In genomic region chr2:181164699-181165098, GRCh38 we compare ENCODE assay signal across 10 cellular contexts.
DNase-seq lines count a peak whose midpoint lies in the region; ATAC-seq and TF ChIP-seq lines count a peak whose summit lies in the region.
"Had no signal": no experiment of that assay in that cellular context is flagged by ENCODE, and none has a peak within 500 bp of the region (broad histone marks: within the 10 kb centered on the region; RNA-seq: fewer than 3 reads in every experiment).

No MANE protein-coding gene starts in this region.

- no peak overlapping the region for H2AFZ ChIP-seq in GM23248

- no peak overlapping the region for H3K4me2 ChIP-seq in GM23248 (ENCODE audit: unreplicated experiment)

- H3K4me1 Mint-ChIP-seq in CD4-positive, alpha-beta T cell (ENCODE audit: low read depth): peaks cover 50% of the 10 kb centered on the region
- H3K4me1 Mint-ChIP-seq in T-cell: peaks cover 53 to 54% (median 54%) of the 10 kb centered on the region in 3 donors

- intact Hi-C loops in CD4-positive, alpha-beta T cell (cut with DNase I, micrococcal nuclease): loop anchor here in 1 of 2 experiments (10.0 kb wide), 1 partner anchor 60 kb away; no protein-coding TSS in a partner anchor

- no peaks in the 10 kb centered on the region for H3K27me3 ChIP-seq in CD4-positive, alpha-beta T cell (ENCODE audit: control insufficient read depth, insufficient read depth, low read length)
- H3K27me3 ChIP-seq in GM23248 (replicated peaks; ENCODE audit: insufficient read depth): no peaks in the 10 kb centered on the region

- no peak for TF ChIP-seq CTCF in CD4-positive, alpha-beta T cell (IDR thresholded peaks at IDR 0.05)

- POLR2A ChIA-PET in CD4-positive, alpha-beta T cell (lab: Charles Lee): interaction anchor here (0.6 to 1.8 kb wide), 5 partner anchors 20 to 153 kb away, joined by 3 to 7 read pairs (median 3); no protein-coding TSS in a partner anchor
- POLR2A ChIA-PET in T-cell (lab: Charles Lee): interaction anchor here in 1 of 2 donors (0.6 kb wide), 1 partner anchor 45 kb away, joined by 3 read pairs; no protein-coding TSS in a partner anchor

- H3K36me3 ChIP-seq in GM23248 (ENCODE audit: low read depth): no peaks in the 10 kb centered on the region

- 0 out of 2 replicates have a peak, but pooled peaks cover 5% of the 10 kb centered on the region for H3F3A ChIP-seq in GM23248 (ENCODE audit: insufficient read depth)

- peak overlapping the region; percentile 60 for H3K4me3 Mint-ChIP-seq in CD4-positive, alpha-beta T cell
- H3K4me3 Mint-ChIP-seq in T-cell: peak overlapping the region; percentile 60 to 66 (median 64)

- DNase-seq in CD4-positive, alpha-beta T cell: no peak
- DNase-seq in T-cell (no peak), NCI-H748 (lab: John Stamatoyannopoulos, UW; ENCODE audit: unreplicated experiment) (no peak), DMS53 (lab: John Stamatoyannopoulos, UW) (no peak), SHP77 treated with DMSO at 0.1 percent for 48 hours (lab: John Stamatoyannopoulos, UW) (no peak), GM23248 (no peak)
- DNase-seq: Calu3 had no signal

- CTCF ChIA-PET in CD4-positive, alpha-beta T cell (lab: Charles Lee): interaction anchor here (0.8 to 1.5 kb wide), 2 partner anchors 60 to 293 kb away, joined by 3 to 4 read pairs; partner anchors contain the start of gene ITGA4
- CTCF ChIA-PET in T-cell (lab: Charles Lee): no interaction called here

- H3K79me2 ChIP-seq in GM23248 (ENCODE audit: insufficient read depth): no peaks in the 10 kb centered on the region

- H3K27ac Mint-ChIP-seq in CD4-positive, alpha-beta T cell: peak overlapping the region; percentile 83
- H3K27ac Mint-ChIP-seq in T-cell: peak overlapping the region; percentile 99

- H3K4me1 ChIP-seq in GM23248 (ENCODE audit: insufficient read depth): no peaks in the 10 kb centered on the region

- ATAC-seq in CD4-positive, alpha-beta T cell (ENCODE audit: poor library complexity): no peak
- ATAC-seq in GM18870 (IDR thresholded peaks at IDR 0.05; ENCODE audit: unreplicated experiment) (peak; percentile 47), HG02973 (IDR thresholded peaks at IDR 0.05; ENCODE audit: unreplicated experiment) (peak; percentile 48), T-cell (replicated peaks in 1 of 4) (no peak)

- H3K9me2 ChIP-seq in GM23248 (ENCODE audit: insufficient read depth): no peaks in the 10 kb centered on the region

- H3K4me3 ChIP-seq in GM23248: no peak overlapping the region
- H3K4me3 ChIP-seq: SK-N-MC had no signal

- in situ Hi-C loops in GM23248 (cut with MboI): no loop called here

- peaks cover 6% of the 10 kb centered on the region for H3K9me3 ChIP-seq in CD4-positive, alpha-beta T cell (ENCODE audit: control insufficient read depth, low read length)
- H3K9me3 ChIP-seq in GM23248 (ENCODE audit: low read depth): no peaks in the 10 kb centered on the region

- H3K27ac ChIP-seq in CD4-positive, alpha-beta T cell (ENCODE audit: low read depth, low read length): peak overlapping the region; percentile 51
- no peak overlapping the region for H3K27ac ChIP-seq in GM23248
- H3K27ac ChIP-seq: SK-N-MC had no signal

- H3K9ac ChIP-seq in GM23248: no peak overlapping the region

- no peaks in the 10 kb centered on the region for H4K20me1 ChIP-seq in GM23248 (ENCODE audit: insufficient read depth)

- H3K9me3 Mint-ChIP-seq in CD4-positive, alpha-beta T cell: peaks cover 9% of the 10 kb centered on the region
- H3K9me3 Mint-ChIP-seq in T-cell: peaks cover 8 to 23% (median 14%) of the 10 kb centered on the region in 3 donors

- H3K36me3 Mint-ChIP-seq in CD4-positive, alpha-beta T cell (ENCODE audit: low read depth): peaks cover 38% of the 10 kb centered on the region
- H3K36me3 Mint-ChIP-seq in T-cell: peaks cover 40% of the 10 kb centered on the region

- no peaks in the 10 kb centered on the region for H3K27me3 Mint-ChIP-seq in CD4-positive, alpha-beta T cell
- H3K27me3 Mint-ChIP-seq in T-cell: no peaks in the 10 kb centered on the region

Comparison
In these comparisons a context has a peak if more than half of its experiments do, and no peak if none do; other contexts are left out.
1. ATAC-seq: peak in GM18870 (single experiment) and HG02973 (single experiment); none in CD4-positive, alpha-beta T cell (single experiment) and T-cell (0 of 4).